8 cellular contexts compared by ENCODE assay signal in the genomic region with DNA sequence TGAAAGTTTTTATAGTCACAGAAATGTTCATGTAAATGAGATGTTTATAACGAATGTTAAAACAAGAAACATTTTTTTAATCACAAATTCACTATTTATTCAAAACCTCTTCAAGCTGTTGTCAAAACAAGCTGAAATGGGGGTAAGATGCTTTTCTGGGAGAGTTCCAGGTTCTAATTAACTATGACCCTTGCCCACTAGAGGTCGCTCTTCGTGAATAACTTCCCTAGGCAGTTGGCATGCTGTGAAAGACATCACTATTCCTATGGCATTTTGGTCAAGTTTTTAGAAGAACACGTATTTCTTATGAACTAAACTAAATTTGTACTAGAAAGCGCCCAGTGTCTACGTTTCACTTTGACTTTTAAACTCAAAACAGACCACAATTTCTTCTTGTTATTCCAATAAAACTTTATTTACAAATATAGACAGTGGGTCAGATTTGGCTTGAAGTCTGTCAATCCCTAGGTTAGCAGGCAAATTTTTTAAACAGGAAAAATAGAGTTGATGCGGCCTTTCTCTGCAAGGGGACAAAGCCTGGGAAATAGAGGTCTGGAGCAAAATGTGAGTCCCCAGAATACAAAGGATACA.
DNase-seq lines count a peak whose midpoint lies in the region; ATAC-seq and TF ChIP-seq lines count a peak whose summit lies in the region.

No MANE protein-coding gene starts in this region.

- no peaks in the 10 kb centered on the region for H3K4me1 Mint-ChIP-seq in nephron

- intact Hi-C loops in A673 (cut with micrococcal nuclease; ENCODE audit: unreplicated experiment), result loop anchor here (2.0 to 5.0 kb wide), 3 partner anchors 62 to 492 kb away; a partner anchor contains a TSS

- H3K27me3 Mint-ChIP-seq in nephron (ENCODE audit: low read depth), result peaks cover 3% of the 10 kb centered on the region

- POLR2A ChIA-PET in A673 (lab: Charles Lee; ENCODE audit: low non-redundant PET), result no interaction called here
- POLR2A ChIA-PET in GM10248 (lab: Yijun Ruan, JAX), result no interaction called here

- DNase-seq in A673 (ENCODE audit: low spot score), result peak; percentile 81
- peak; percentile 58 for DNase-seq in GM10248 (ENCODE audit: extremely low spot score)
- DNase-seq in NCI-H2029 treated with DMSO at 0.1 percent for 48 hours (lab: John Stamatoyannopoulos, UW), result peak; percentile 65
- DNase-seq in WERI-Rb-1, result peak; percentile 51
- DNase-seq in effector memory CD4-positive, alpha-beta T cell, result peak in 2 of 3 donors; percentile 4 to 47
- DNase-seq in occipital lobe (lab: John Stamatoyannopoulos, UW), result no peak

- no peak overlapping the region for H3K4me3 Mint-ChIP-seq in nephron

- ATAC-seq in GM18511 (IDR thresholded peaks at IDR 0.05; ENCODE audit: unreplicated experiment), result no peak

- CTCF ChIA-PET in A673 (lab: Charles Lee) (interaction anchor here (0.6 to 0.9 kb wide), 3 partner anchors 20 to 489 kb away, joined by 3 read pairs; no protein-coding TSS in a partner anchor), GM10248 (lab: Yijun Ruan, JAX) (interaction anchor here (0.8 to 4.2 kb wide), 17 partner anchors 9 to 498 kb away, joined by 3 to 26 read pairs (median 3); no protein-coding TSS in a partner anchor)

- H3K27ac ChIP-seq in A673 (ENCODE audit: low read depth, low read length, poor library complexity, severe bottlenecking) (no peak overlapping the region), WERI-Rb-1 (no peak overlapping the region)
- no peak overlapping the region for H3K27ac ChIP-seq in effector memory CD4-positive, alpha-beta T cell (ENCODE audit: insufficient read depth, low read length, poor library complexity, severe bottlenecking)

- H3K4me3 ChIP-seq in A673 (ENCODE audit: low read depth, low read length, poor library complexity, severe bottlenecking), result no peak overlapping the region
- no peak overlapping the region for H3K4me3 ChIP-seq in WERI-Rb-1 (ENCODE audit: low read depth, low read length)
- no peak overlapping the region for H3K4me3 ChIP-seq in effector memory CD4-positive, alpha-beta T cell (ENCODE audit: insufficient read depth, low read depth, low read length, poor library complexity, severe bottlenecking)

- TF ChIP-seq CTCF in A673 (conservative IDR thresholded peaks at IDR 0.05; ENCODE audit: low read depth, low read length) (peak; percentile 73), GM10248 (IDR thresholded peaks at IDR 0.05; ENCODE audit: control extremely low read depth, extremely low read depth, low read depth, missing control alignments) (peak; percentile 45), WERI-Rb-1 (IDR thresholded peaks at IDR 0.05; ENCODE audit: low read depth, low read length) (peak; percentile 57), nephron (IDR thresholded peaks at IDR 0.05; ENCODE audit: unreplicated experiment in 3 of 3) (peak; percentile 48 to 71 (median 57))

- BruUV-seq in A673 (replicated peaks; lab: Mats Ljungman, UMichigan), result no TSS peak

- H3K27me3 ChIP-seq in A673 (replicated peaks; ENCODE audit: insufficient read depth, low read depth, low read length, poor library complexity) (no peaks in the 10 kb centered on the region), WERI-Rb-1 (ENCODE audit: insufficient read depth, low read depth, severe bottlenecking) (no peaks in the 10 kb centered on the region)
- H3K27me3 ChIP-seq in effector memory CD4-positive, alpha-beta T cell (replicated peaks; ENCODE audit: control insufficient read depth, insufficient read depth, low read length, poor library complexity, severe bottlenecking), result no peaks in the 10 kb centered on the region

- H3K36me3 Mint-ChIP-seq in nephron (ENCODE audit: low read depth), result peaks cover 18% of the 10 kb centered on the region

- H3K9me3 Mint-ChIP-seq in nephron, result peaks cover 25% of the 10 kb centered on the region

- no peaks in the 10 kb centered on the region for H3K9me3 ChIP-seq in A673 (ENCODE audit: low read depth, low read length, poor library complexity, severe bottlenecking)
- peaks cover 4% of the 10 kb centered on the region for H3K9me3 ChIP-seq in WERI-Rb-1 (ENCODE audit: severe bottlenecking)
- H3K9me3 ChIP-seq in effector memory CD4-positive, alpha-beta T cell (ENCODE audit: control insufficient read depth, low read length), result no peaks in the 10 kb centered on the region

- H3K27ac Mint-ChIP-seq in nephron, result no peak overlapping the region

- no peaks in the 10 kb centered on the region for H3K36me3 ChIP-seq in A673 (ENCODE audit: insufficient read depth, low read length, poor library complexity, severe bottlenecking)
- no peaks in the 10 kb centered on the region for H3K36me3 ChIP-seq in WERI-Rb-1
- no peaks in the 10 kb centered on the region for H3K36me3 ChIP-seq in effector memory CD4-positive, alpha-beta T cell (ENCODE audit: control insufficient read depth, insufficient read depth, low read length)

- H3K4me1 ChIP-seq in A673 (ENCODE audit: insufficient read depth, low read length, poor library complexity, severe bottlenecking), result no peaks in the 10 kb centered on the region
- peaks cover 9% of the 10 kb centered on the region for H3K4me1 ChIP-seq in effector memory CD4-positive, alpha-beta T cell (ENCODE audit: control insufficient read depth, insufficient read depth, low read length, poor library complexity, severe bottlenecking)
